In genomic region chr19:31356587-31357314, GRCh38 we compare ENCODE assay signal across 7 cellular contexts. TPM values are rescaled to one million over a fixed set of nuclear protein-coding genes. Genes with fewer than 3 reads are reported as not detected.
DNase-seq lines count a peak whose midpoint lies in the region; ATAC-seq lines count a peak whose summit lies in the region.

No MANE protein-coding gene starts in this region.

- H3K27ac Mint-ChIP-seq in activated naive CD8-positive, alpha-beta T cell treated with anti-CD3 and anti-CD28 coated beads, Interleukin-2, amount 10 ng/mL, durations not matched to agents 7 days and 5 days: no peak overlapping the region
- no peak overlapping the region for H3K27ac Mint-ChIP-seq in immature natural killer cell

- H3K4me3 Mint-ChIP-seq in activated naive CD8-positive, alpha-beta T cell treated with anti-CD3 and anti-CD28 coated beads, Interleukin-2, amount 10 ng/mL, durations not matched to agents 7 days and 5 days: no peak overlapping the region
- peak overlapping the region in 4 of 5 donors; percentile 33 to 57 (median 51) for H3K4me3 Mint-ChIP-seq in immature natural killer cell

- H3K36me3 Mint-ChIP-seq in activated naive CD8-positive, alpha-beta T cell treated with anti-CD3 and anti-CD28 coated beads, Interleukin-2, amount 10 ng/mL, durations not matched to agents 7 days and 5 days: no peaks in the 10 kb centered on the region
- no peaks in the 10 kb centered on the region for H3K36me3 Mint-ChIP-seq in immature natural killer cell

- no peaks in the 10 kb centered on the region for H3K9me3 Mint-ChIP-seq in activated naive CD8-positive, alpha-beta T cell treated with anti-CD3 and anti-CD28 coated beads, Interleukin-2, amount 10 ng/mL, durations not matched to agents 7 days and 5 days
- peaks cover 0 to 4% (median 0%) of the 10 kb centered on the region in 6 donors for H3K9me3 Mint-ChIP-seq in immature natural killer cell

- DNase-seq in RPMI8226 (peak; percentile 31), immature natural killer cell (peak; percentile 63 to 66 (median 65)), cortex of kidney (lab: John Stamatoyannopoulos, UW) (no peak), LoVo (ENCODE audit: low spot score) (no peak)
- DNase-seq in activated naive CD8-positive, alpha-beta T cell treated with anti-CD3 and anti-CD28 coated beads, Interleukin-2, amount 10 ng/mL, durations not matched to agents 7 days and 5 days: peak; percentile 73
- DNase-seq in stimulated activated CD8-positive, alpha-beta memory T cell treated with anti-CD3 and anti-CD28 coated beads, Interleukin-7, amount 100 ng/mL, for 24 hours (ENCODE audit: low read depth): peak; percentile 17

- H3K4me1 Mint-ChIP-seq in activated naive CD8-positive, alpha-beta T cell treated with anti-CD3 and anti-CD28 coated beads, Interleukin-2, amount 10 ng/mL, durations not matched to agents 7 days and 5 days: peaks cover 15% of the 10 kb centered on the region
- peaks cover 43 to 55% of the 10 kb centered on the region in 2 donors for H3K4me1 Mint-ChIP-seq in immature natural killer cell

- peak; percentile 74 for ATAC-seq in activated naive CD8-positive, alpha-beta T cell treated with anti-CD3 and anti-CD28 coated beads, Interleukin-2, amount 10 ng/mL, durations not matched to agents 7 days and 5 days (ENCODE audit: low read depth)
- ATAC-seq in GM19397 (IDR thresholded peaks at IDR 0.05; ENCODE audit: unreplicated experiment): no peak

- peaks cover 70% of the 10 kb centered on the region for H3K27me3 Mint-ChIP-seq in activated naive CD8-positive, alpha-beta T cell treated with anti-CD3 and anti-CD28 coated beads, Interleukin-2, amount 10 ng/mL, durations not matched to agents 7 days and 5 days
- peaks cover 30 to 59% (median 43%) of the 10 kb centered on the region in 3 donors for H3K27me3 Mint-ChIP-seq in immature natural killer cell (ENCODE audit: low read depth in 3 of 3)

- POLR2A ChIA-PET in activated naive CD8-positive, alpha-beta T cell treated with anti-CD3 and anti-CD28 coated beads, Interleukin-2, amount 10 ng/mL, durations not matched to agents 7 days and 5 days (lab: Charles Lee): no interaction called here

RNA-seq across cellular contexts. Expression of gene TSHZ3, which starts 7.5 kb away (rescaled TPM):
- under 1 TPM; 0.45 to 1.00 TPM for total RNA-seq in activated naive CD8-positive, alpha-beta T cell treated with anti-CD3 and anti-CD28 coated beads, Interleukin-2, amount 10 ng/mL, durations not matched to agents 7 days and 5 days
- 1 to 10 TPM in 2 of 3 donors, under 1 TPM in 1; 0.74 to 3.5 (median 1.5) TPM for polyA plus RNA-seq in immature natural killer cell

Comparison
In these comparisons a context has a peak if more than half of its experiments do, and no peak if none do; other contexts are left out.
1. DNase-seq: peak in RPMI8226 (single experiment), activated naive CD8-positive, alpha-beta T cell treated with anti-CD3 and anti-CD28 coated beads, Interleukin-2, amount 10 ng/mL, durations not matched to agents 7 days and 5 days (single experiment), immature natural killer cell (3 of 3) and stimulated activated CD8-positive, alpha-beta memory T cell treated with anti-CD3 and anti-CD28 coated beads, Interleukin-7, amount 100 ng/mL, for 24 hours (single experiment); none in cortex of kidney (single experiment) and LoVo (single experiment).